9 cellular contexts compared by ENCODE assay signal in the genomic region with DNA sequence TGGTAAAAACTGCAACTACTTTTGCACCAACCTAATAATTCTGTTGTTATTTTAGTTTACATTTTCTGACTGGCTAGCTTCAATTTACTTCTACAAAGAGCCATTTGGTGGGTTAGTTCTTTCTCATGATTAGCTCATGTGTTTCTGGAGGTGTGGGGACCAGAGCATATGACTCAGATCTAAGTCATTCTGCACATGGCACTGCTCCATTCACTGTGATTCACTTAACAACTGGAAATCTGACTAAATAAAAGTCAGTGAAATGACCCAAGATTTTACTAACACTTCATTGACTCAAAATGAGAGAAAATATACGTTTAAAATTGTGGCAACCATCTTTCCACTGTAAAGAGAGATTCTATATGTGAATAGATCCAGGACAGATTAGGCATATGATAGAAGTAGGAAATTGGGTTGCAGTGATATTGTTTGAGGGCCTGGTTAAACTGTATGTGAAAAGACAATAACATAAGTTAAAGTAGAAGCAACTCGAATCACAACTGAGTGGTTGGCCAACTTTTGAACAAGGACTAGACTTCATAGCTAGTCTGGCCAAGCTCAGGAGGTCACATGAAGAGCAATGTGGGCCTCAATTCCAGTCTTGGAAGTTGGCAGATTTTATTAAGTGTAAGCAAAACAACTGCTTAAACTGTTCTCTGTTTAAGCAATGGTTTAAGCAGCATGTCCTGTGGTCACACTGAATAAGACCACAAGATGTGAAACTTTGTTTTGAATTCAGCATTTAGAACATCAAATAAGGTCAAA.
DNase-seq lines count a peak whose midpoint lies in the region; ATAC-seq, FAIRE-seq and TF ChIP-seq lines count a peak whose summit lies in the region.
"Had no signal": no experiment of that assay in that cellular context is flagged by ENCODE, and none has a peak within 500 bp of the region (broad histone marks: within the 10 kb centered on the region; RNA-seq: fewer than 3 reads in every experiment).

No MANE protein-coding gene starts in this region.

- peak; percentile 92 for DNase-seq in Daoy (ENCODE audit: low read depth)
- DNase-seq in activated naive CD8-positive, alpha-beta T cell treated with anti-CD3 and anti-CD28 coated beads for 36 hours = no peak
- DNase-seq in HepG2 (ENCODE audit: low spot score) = no peak
- DNase-seq in posterior vena cava (ENCODE audit: low spot score) = no peak
- DNase-seq in substantia nigra (lab: John Stamatoyannopoulos, UW) = no peak
- DNase-seq in NCI-H2029 treated with DMSO at 0.1 percent for 48 hours (lab: John Stamatoyannopoulos, UW) = no peak
- no peak for DNase-seq in anterior cingulate cortex (lab: John Stamatoyannopoulos, UW)
- DNase-seq: right lobe of liver had no signal

- H3K27me3 ChIP-seq in HepG2 (ENCODE audit: control insufficient read depth in 1 of 2, insufficient read depth in 2 of 2, low read length in 2 of 2) = no peaks in the 10 kb centered on the region
- H3K27me3 ChIP-seq: right lobe of liver had no signal

- no peaks in the 10 kb centered on the region for H3K79me2 ChIP-seq in HepG2 (ENCODE audit: insufficient read depth, low read length)

- no peak for TF ChIP-seq POLR2A in HepG2 (IDR thresholded peaks at IDR 0.05; ENCODE audit: insufficient read depth in 1 of 2, low read depth in 2 of 2, low read length in 2 of 2)

- H4K20me1 ChIP-seq in HepG2 (ENCODE audit: insufficient read depth, low read length) = no peaks in the 10 kb centered on the region

- ATAC-seq in HG02870 (IDR thresholded peaks at IDR 0.05; ENCODE audit: unreplicated experiment) (peak; percentile 69), HepG2 (no peak)

- in situ Hi-C loops in HepG2 (cut with HindIII; ENCODE audit: extremely low pct_ligation_motif_present, low pct_unique_long_range_greater_than_20kb) = no loop called here

- H3K27ac ChIP-seq in HepG2 (ENCODE audit: extremely low read length, insufficient read depth, low read length) (no peak overlapping the region), substantia nigra (ENCODE audit: low read depth, low read length, poor library complexity, severe bottlenecking) (no peak overlapping the region)
- H3K27ac ChIP-seq: right lobe of liver had no signal

- no peaks in the 10 kb centered on the region for H3K9me3 ChIP-seq in HepG2 (ENCODE audit: low read length)
- H3K9me3 ChIP-seq: right lobe of liver had no signal

- WGBS in HepG2 (ENCODE audit: low lambda C conversion rate) = 1% methylated on average over 2 of the region's 2 CpGs

- peak overlapping the region; percentile 68 for H3K27ac Mint-ChIP-seq in activated naive CD8-positive, alpha-beta T cell treated with anti-CD3 and anti-CD28 coated beads for 36 hours

- H3K36me3 ChIP-seq in HepG2 (replicated peaks in 1 of 2; ENCODE audit: control insufficient read depth in 1 of 2, insufficient read depth in 2 of 2, low read length in 2 of 2) = no peaks in the 10 kb centered on the region
- H3K36me3 ChIP-seq: right lobe of liver had no signal

- peaks cover 12% of the 10 kb centered on the region for H3K27me3 Mint-ChIP-seq in activated naive CD8-positive, alpha-beta T cell treated with anti-CD3 and anti-CD28 coated beads for 36 hours

- H3K4me1 Mint-ChIP-seq in activated naive CD8-positive, alpha-beta T cell treated with anti-CD3 and anti-CD28 coated beads for 36 hours = peaks cover 8% of the 10 kb centered on the region

- H3K36me3 Mint-ChIP-seq in activated naive CD8-positive, alpha-beta T cell treated with anti-CD3 and anti-CD28 coated beads for 36 hours = peaks cover 2% of the 10 kb centered on the region

- TF ChIP-seq RAD21 in HepG2 (CRISPR knock-in tag; IDR thresholded peaks at IDR 0.05) = no peak

- BruUV-seq in HepG2 (replicated peaks; lab: Mats Ljungman, UMichigan) = no TSS peak

- POLR2A ChIA-PET in HepG2 (lab: Yijun Ruan, JAX) = no interaction called here

- TF ChIP-seq EP300 in HepG2 (IDR thresholded peaks at IDR 0.05; ENCODE audit: low read depth in 2 of 2, low read length in 2 of 2) = no peak
- TF ChIP-seq EP300 in HepG2 (CRISPR knock-in tag; IDR thresholded peaks at IDR 0.05; ENCODE audit: borderline replicate concordance) = no peak

- H3K4me2 ChIP-seq in HepG2 (ENCODE audit: low read depth, low read length) = no peak overlapping the region

- no peak overlapping the region for H2AFZ ChIP-seq in HepG2 (ENCODE audit: low read length)

- FAIRE-seq in HepG2 (lab: Jason Lieb, UNC) = no peak

- no peak for TF ChIP-seq CTCF in HepG2 (CRISPR knock-in tag; IDR thresholded peaks at IDR 0.05)

- H3K4me1 ChIP-seq in HepG2 (ENCODE audit: insufficient read depth, low read length) = no peaks in the 10 kb centered on the region
- H3K4me1 ChIP-seq: right lobe of liver had no signal

- intact Hi-C loops in HepG2 (cut with micrococcal nuclease; ENCODE audit: unreplicated experiment) = no loop called here
- intact Hi-C loops in posterior vena cava (cut with DNase I) = loop anchor here in 1 of 2 donors (2.0 kb wide), 1 partner anchor 70 kb away; no protein-coding TSS in a partner anchor

- no peak overlapping the region for H3K4me3 ChIP-seq in HepG2 (replicated peaks in 1 of 3; ENCODE audit: insufficient read depth in 1 of 3, low read depth in 2 of 3, low read length in 3 of 3)
- H3K4me3 ChIP-seq: right lobe of liver had no signal

- no peak overlapping the region for H3K9ac ChIP-seq in HepG2 (ENCODE audit: insufficient read depth, low read depth, low read length)

- peaks cover 4% of the 10 kb centered on the region for H3K9me3 Mint-ChIP-seq in activated naive CD8-positive, alpha-beta T cell treated with anti-CD3 and anti-CD28 coated beads for 36 hours

- no peak overlapping the region for H3K4me3 Mint-ChIP-seq in activated naive CD8-positive, alpha-beta T cell treated with anti-CD3 and anti-CD28 coated beads for 36 hours

- CTCF ChIA-PET in HepG2 (lab: Yijun Ruan, JAX; ENCODE audit: low intra/inter-chr PET ratio, low total read pairs) = no interaction called here

TF ChIP-seq in HepG2, 621 proteins besides CTCF, POLR2A, EP300 and RAD21 (continues in another document):
- TF ChIP-seq ZNF615 (CRISPR knock-in tag; IDR thresholded peaks at IDR 0.05; ENCODE audit: borderline replicate concordance) (no peak), MED8 (CRISPR knock-in tag; IDR thresholded peaks at IDR 0.05; ENCODE audit: insufficient replicate concordance) (no peak), ZBTB40 (IDR thresholded peaks at IDR 0.05) (peak; percentile 43; the same call in 1 of the 2 replicates), ZBTB40 (CRISPR knock-in tag; IDR thresholded peaks at IDR 0.05) (no peak), ZNF749 (CRISPR knock-in tag; IDR thresholded peaks at IDR 0.05; ENCODE audit: borderline replicate concordance) (no peak), FOXK1 (CRISPR knock-in tag; IDR thresholded peaks at IDR 0.05; ENCODE audit: borderline replicate concordance, low read depth) (no peak)
